In the genomic region with DNA sequence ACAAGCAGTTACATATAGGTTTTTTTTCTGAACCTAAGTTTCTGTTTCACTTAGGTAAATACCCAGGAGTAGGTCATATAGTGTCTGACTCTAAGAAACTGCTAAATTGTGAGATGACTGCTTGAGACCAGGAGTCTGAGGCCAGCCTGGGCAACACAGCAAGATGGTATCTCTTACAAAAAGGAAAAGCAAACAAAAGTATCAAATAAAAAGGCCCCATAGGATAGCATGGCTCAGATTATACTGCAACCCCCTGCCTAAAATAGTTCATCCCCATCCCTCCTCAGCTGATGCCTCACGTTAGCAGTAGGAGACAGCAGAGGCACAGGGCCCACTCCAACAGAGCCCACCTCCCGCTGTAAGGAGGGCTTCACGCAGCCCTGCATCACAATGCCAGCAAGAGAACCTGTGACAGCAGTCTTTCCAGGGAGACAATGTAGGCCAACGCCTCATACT, we compare ENCODE assay signal across 9 cellular contexts.
DNase-seq lines count a peak whose midpoint lies in the region; ATAC-seq and TF ChIP-seq lines count a peak whose summit lies in the region.
"Had no signal": no experiment of that assay in that cellular context is flagged by ENCODE, and none has a peak within 500 bp of the region (broad histone marks: within the 10 kb centered on the region; RNA-seq: fewer than 3 reads in every experiment).

No MANE protein-coding gene starts in this region.

- peak overlapping the region; percentile 30 for H3K4me3 ChIP-seq in MM.1S (ENCODE audit: low read length)
- no peak overlapping the region for H3K4me3 ChIP-seq in breast epithelium
- H3K4me3 ChIP-seq: SJSA1 had no signal

- no peaks in the 10 kb centered on the region for H4K20me1 ChIP-seq in MM.1S (ENCODE audit: insufficient read depth, low read length)

- H3K36me3 ChIP-seq in MM.1S (replicated peaks; ENCODE audit: insufficient read depth, low read length) (no peaks in the 10 kb centered on the region; the same call in 1 of the 2 replicates), breast epithelium (no peaks in the 10 kb centered on the region)
- H3K36me3 ChIP-seq: SJSA1 had no signal

- H3K9me3 ChIP-seq in MM.1S (replicated peaks; ENCODE audit: insufficient read depth, low read length) (no peaks in the 10 kb centered on the region), breast epithelium (no peaks in the 10 kb centered on the region)
- H3K9me3 ChIP-seq: SJSA1 had no signal

- H3K27ac ChIP-seq in MM.1S (ENCODE audit: low read length) = peak overlapping the region; percentile 93
- H3K27ac ChIP-seq in breast epithelium = no peak overlapping the region
- H3K27ac ChIP-seq: SJSA1 had no signal

- no peaks in the 10 kb centered on the region for H3K9me2 ChIP-seq in MM.1S (replicated peaks; ENCODE audit: insufficient read depth, low read length)

- CTCF ChIA-PET in activated CD8-positive, alpha-beta memory T cell treated with anti-CD3 and anti-CD28 coated beads, Interleukin-2, amount 10 ng/mL, durations not matched to agents 7 days and 5 days (lab: Charles Lee) = interaction anchor here (1.0 kb wide), 1 partner anchor 294 kb away, joined by 3 read pairs; no protein-coding TSS in a partner anchor

- peak overlapping the region; percentile 43 for H3K9ac ChIP-seq in MM.1S (ENCODE audit: low read length)

- peak; percentile 67 for DNase-seq in activated CD8-positive, alpha-beta memory T cell treated with anti-CD3 and anti-CD28 coated beads, Interleukin-2, amount 10 ng/mL, durations not matched to agents 7 days and 5 days
- no peak for DNase-seq in activated CD8-positive, alpha-beta memory T cell treated with anti-CD3 and anti-CD28 coated beads, Interleukin-2, amount 50 U/mL, for 4 hours
- DNase-seq in MM.1S (peak; percentile 87), dermis blood vessel endothelial cell (no peak), NCI-H1105 treated with DMSO at 0.1 percent for 48 hours (lab: John Stamatoyannopoulos, UW) (no peak), breast epithelium (ENCODE audit: low spot score in 2 of 2) (no peak)
- peak; percentile 7 for DNase-seq in stimulated activated CD4-positive, alpha-beta T cell treated with anti-CD3 and anti-CD28 coated beads, Interleukin-4, amount 100 ng/mL, for 1 hour

- peaks cover 37% of the 10 kb centered on the region for H3K4me1 ChIP-seq in MM.1S (ENCODE audit: low read length)
- H3K4me1 ChIP-seq in breast epithelium = no peaks in the 10 kb centered on the region

- peaks cover 3% of the 10 kb centered on the region for H3K9me3 Mint-ChIP-seq in activated CD8-positive, alpha-beta memory T cell treated with anti-CD3 and anti-CD28 coated beads, Interleukin-2, amount 10 ng/mL, durations not matched to agents 7 days and 5 days (ENCODE audit: low read depth)

- H2AFZ ChIP-seq in MM.1S (ENCODE audit: low read length) = no peak overlapping the region

- peaks cover 8% of the 10 kb centered on the region for H3K36me3 Mint-ChIP-seq in activated CD8-positive, alpha-beta memory T cell treated with anti-CD3 and anti-CD28 coated beads, Interleukin-2, amount 10 ng/mL, durations not matched to agents 7 days and 5 days

- ATAC-seq in activated CD8-positive, alpha-beta memory T cell treated with anti-CD3 and anti-CD28 coated beads, Interleukin-2, amount 10 ng/mL, durations not matched to agents 7 days and 5 days = peak; percentile 92
- peak; percentile 96 for ATAC-seq in HG02610 (IDR thresholded peaks at IDR 0.05; ENCODE audit: unreplicated experiment)

- H3K4me1 Mint-ChIP-seq in activated CD8-positive, alpha-beta memory T cell treated with anti-CD3 and anti-CD28 coated beads, Interleukin-2, amount 10 ng/mL, durations not matched to agents 7 days and 5 days = peaks cover 59% of the 10 kb centered on the region

- peak overlapping the region; percentile 84 for H3K27ac Mint-ChIP-seq in activated CD8-positive, alpha-beta memory T cell treated with anti-CD3 and anti-CD28 coated beads, Interleukin-2, amount 10 ng/mL, durations not matched to agents 7 days and 5 days

- H3K27me3 Mint-ChIP-seq in activated CD8-positive, alpha-beta memory T cell treated with anti-CD3 and anti-CD28 coated beads, Interleukin-2, amount 10 ng/mL, durations not matched to agents 7 days and 5 days = no peaks in the 10 kb centered on the region

- H3K27me3 ChIP-seq in MM.1S (replicated peaks; ENCODE audit: insufficient read depth, low read length) (no peaks in the 10 kb centered on the region), breast epithelium (no peaks in the 10 kb centered on the region)
- H3K27me3 ChIP-seq: SJSA1 had no signal

- H3F3A ChIP-seq in MM.1S (ENCODE audit: insufficient read depth, low read length) = peaks cover 19% of the 10 kb centered on the region

- intact Hi-C loops in breast epithelium (cut with DNase I; ENCODE audit: low total_unique reads) = no loop called here

- H3K4me3 Mint-ChIP-seq in activated CD8-positive, alpha-beta memory T cell treated with anti-CD3 and anti-CD28 coated beads, Interleukin-2, amount 10 ng/mL, durations not matched to agents 7 days and 5 days = peak overlapping the region; percentile 39

- peak overlapping the region; percentile 68 for H3K4me2 ChIP-seq in MM.1S (ENCODE audit: low read depth, low read length)

- peaks cover 82% of the 10 kb centered on the region for H3K79me2 ChIP-seq in MM.1S (ENCODE audit: low read length)

- no peak for TF ChIP-seq POLR2A in breast epithelium (IDR thresholded peaks at IDR 0.05)

- TF ChIP-seq CTCF in MM.1S (IDR thresholded peaks at IDR 0.05; ENCODE audit: low read length) (no peak), breast epithelium (IDR thresholded peaks at IDR 0.05) (no peak)

Comparison
In these comparisons a context has a peak if more than half of its experiments do, and no peak if none do; other contexts are left out.
1. DNase-seq: peak in activated CD8-positive, alpha-beta memory T cell treated with anti-CD3 and anti-CD28 coated beads, Interleukin-2, amount 10 ng/mL, durations not matched to agents 7 days and 5 days (single experiment), MM.1S (single experiment) and stimulated activated CD4-positive, alpha-beta T cell treated with anti-CD3 and anti-CD28 coated beads, Interleukin-4, amount 100 ng/mL, for 1 hour (single experiment); none in activated CD8-positive, alpha-beta memory T cell treated with anti-CD3 and anti-CD28 coated beads, Interleukin-2, amount 50 U/mL, for 4 hours (single experiment), dermis blood vessel endothelial cell (single experiment), NCI-H1105 treated with DMSO at 0.1 percent for 48 hours (single experiment) and breast epithelium (0 of 2).